Comparison of ENCODE assay signal across 17 cellular contexts in genomic region chr14:50744242-50744641, GRCh38.
"Had no signal": no experiment of that assay in that cellular context is flagged by ENCODE, and none has a peak within 500 bp of the region (broad histone marks: within the 10 kb centered on the region; RNA-seq: fewer than 3 reads in every experiment).

No MANE protein-coding gene starts in this region.

- H3K4me3 Mint-ChIP-seq: naive thymus-derived CD8-positive, alpha-beta T cell had no signal

- H3K9me3 Mint-ChIP-seq: naive thymus-derived CD8-positive, alpha-beta T cell had no signal

- DNase-seq: activated CD4-positive, CD25-positive, alpha-beta regulatory T cell treated with anti-CD3 and anti-CD28 coated beads, Interleukin-2, amount 50 U/mL, for 72 hours; activated naive CD4-positive, alpha-beta T cell treated with anti-CD3 and anti-CD28 coated beads, Interleukin-2, amount 50 U/mL, for 16 hours; activated T-cell treated with anti-CD3 and anti-CD28 coated beads for 4 hours; central memory CD4-positive, alpha-beta T cell; cortex of kidney; effector CD8-positive, alpha-beta T cell; foreskin melanocyte; head of caudate nucleus; left colon; lower lobe of right lung; naive thymus-derived CD8-positive, alpha-beta T cell; stimulated activated CD4-positive, alpha-beta T cell treated with anti-CD3 and anti-CD28 coated beads, Interleukin-4, amount 100 ng/mL, for 24 hours; stimulated activated naive CD8-positive, alpha-beta T cell treated with anti-CD3 and anti-CD28 coated beads, Interleukin-15, Interleukin-2, amounts not matched to agents 100 U/mL and 50 U/mL, for 24 hours; T-helper 9 cell had no signal

- H3K27me3 Mint-ChIP-seq: naive thymus-derived CD8-positive, alpha-beta T cell had no signal

- H3K9me3 ChIP-seq: lower lobe of right lung, right atrium auricular region, SJSA1 had no signal

- H3K4me3 ChIP-seq: lower lobe of right lung, right atrium auricular region, SJSA1, skin epidermis had no signal

- ATAC-seq: left colon; lower lobe of right lung; naive thymus-derived CD8-positive, alpha-beta T cell; stimulated activated naive CD8-positive, alpha-beta T cell treated with anti-CD3 and anti-CD28 coated beads, Interleukin-15, Interleukin-2, amounts not matched to agents 100 U/mL and 50 U/mL, for 24 hours had no signal

- H3K27ac ChIP-seq: lower lobe of right lung, SJSA1, skin epidermis had no signal

- H3K27me3 ChIP-seq: right atrium auricular region, SJSA1 had no signal
